14 cellular contexts compared by ENCODE assay signal in the genomic region with DNA sequence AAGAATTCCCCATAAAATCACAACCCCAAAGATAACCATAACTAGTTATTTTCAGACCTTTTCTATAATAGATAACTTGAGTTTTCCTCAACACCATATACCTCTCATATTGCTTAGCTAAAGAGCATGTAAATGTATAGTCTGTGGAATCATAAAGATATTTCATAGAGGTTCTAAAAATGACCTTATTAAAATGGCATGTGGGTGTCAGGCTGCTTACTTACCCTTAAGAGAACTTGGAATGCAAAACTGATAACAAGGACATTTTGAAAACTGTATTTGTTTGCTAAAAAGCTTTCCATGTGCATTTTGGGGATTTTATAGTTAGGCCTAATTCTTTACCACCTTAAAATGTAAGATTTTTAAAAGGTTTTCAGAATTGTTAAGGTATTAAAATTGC.
"Had no signal": no experiment of that assay in that cellular context is flagged by ENCODE, and none has a peak within 500 bp of the region (broad histone marks: within the 10 kb centered on the region; RNA-seq: fewer than 3 reads in every experiment).

No MANE protein-coding gene starts in this region.

- DNase-seq: activated CD4-positive, alpha-beta memory T cell treated with anti-CD3 and anti-CD28 coated beads, Interleukin-2, amount 10 ng/mL, durations not matched to agents 7 days and 5 days; activated CD8-positive, alpha-beta memory T cell treated with anti-CD3 and anti-CD28 coated beads, Interleukin-2, amount 50 U/mL, for 4 hours; activated naive CD4-positive, alpha-beta T cell treated with anti-CD3 and anti-CD28 coated beads, Interleukin-2, amount 10 ng/mL, durations not matched to agents 7 days and 5 days; amniotic stem cell; heart right ventricle; kidney glomerular epithelial cell; retina; small intestine; T-helper 1 cell had no signal

- H3K27me3 ChIP-seq: breast epithelium, esophagus muscularis mucosa, heart right ventricle, tibial nerve had no signal

- H3K4me3 ChIP-seq: breast epithelium, esophagus muscularis mucosa, heart right ventricle, neural progenitor cell, tibial nerve had no signal

- H2AFZ ChIP-seq: neural progenitor cell had no signal

- H3K27ac ChIP-seq: breast epithelium, esophagus muscularis mucosa, heart right ventricle, neural progenitor cell, tibial nerve, VCaP had no signal

- H3K9ac ChIP-seq: neural progenitor cell had no signal

- H3K9me3 ChIP-seq: breast epithelium, esophagus muscularis mucosa, heart right ventricle, tibial nerve had no signal

- H3K36me3 ChIP-seq: breast epithelium, esophagus muscularis mucosa, heart right ventricle, neural progenitor cell, tibial nerve had no signal

- H3K4me2 ChIP-seq: neural progenitor cell had no signal
